ENCODE assay signal across 20 cellular contexts in genomic region chr10:103839513-103839864, GRCh38. TPM values are rescaled to one million over a fixed set of nuclear protein-coding genes. Genes with fewer than 3 reads are reported as not detected.
DNase-seq lines count a peak whose midpoint lies in the region; ATAC-seq lines count a peak whose summit lies in the region.
"Had no signal": no experiment of that assay in that cellular context is flagged by ENCODE, and none has a peak within 500 bp of the region (broad histone marks: within the 10 kb centered on the region; RNA-seq: fewer than 3 reads in every experiment).

No MANE protein-coding gene starts in this region.

- H3K9ac ChIP-seq in BLaER1 treated with 17β-estradiol and CSF1 and Interleukin-3, amounts not matched to agents 10 nM and 100 nM: peak overlapping the region in 8 of 11 experiments; percentile 8 to 51 (median 32); a peak in 8 of 22 replicates
- H3K9ac ChIP-seq in HUES48 (ENCODE audit: low read depth, low read length) (no peak overlapping the region), skeletal muscle satellite cell (ENCODE audit: low read depth, low read length) (peak overlapping the region; percentile 2)

- peak overlapping the region; percentile 87 to 98 (median 95) for H3K4me2 ChIP-seq in BLaER1 treated with 17β-estradiol and CSF1 and Interleukin-3, amounts not matched to agents 10 nM and 100 nM
- H3K4me2 ChIP-seq in skeletal muscle satellite cell (ENCODE audit: low read length): peak overlapping the region; percentile 61

- peaks cover 89 to 99% (median 96%) of the 10 kb centered on the region in 10 experiments for H3K4me1 ChIP-seq in BLaER1 treated with 17β-estradiol and CSF1 and Interleukin-3, amounts not matched to agents 10 nM and 100 nM
- peaks cover 35% of the 10 kb centered on the region for H3K4me1 ChIP-seq in HUES48 (ENCODE audit: control insufficient read depth, insufficient read depth, low read length)
- H3K4me1 ChIP-seq in right cardiac atrium (ENCODE audit: control insufficient read depth, insufficient read depth, low read length): peaks cover 34% of the 10 kb centered on the region
- peaks cover 66% of the 10 kb centered on the region for H3K4me1 ChIP-seq in skeletal muscle satellite cell (ENCODE audit: control insufficient read depth, insufficient read depth, low read length)

- no peak overlapping the region; a peak in 1 of 20 replicates for H3K4me3 ChIP-seq in BLaER1 treated with 17β-estradiol and CSF1 and Interleukin-3, amounts not matched to agents 10 nM and 100 nM
- H3K4me3 ChIP-seq in HUES48 (ENCODE audit: low read depth, low read length): no peak overlapping the region
- no peak overlapping the region for H3K4me3 ChIP-seq in right cardiac atrium (ENCODE audit: low read length)
- H3K4me3 ChIP-seq in skeletal muscle satellite cell (ENCODE audit: low read length): no peak overlapping the region
- H3K4me3 ChIP-seq: esophagus muscularis mucosa, lower lobe of right lung, prostate gland had no signal

- peak overlapping the region in 9 of 11 experiments; percentile 41 to 95 (median 84); a peak in 18 of 22 replicates for H3K27ac ChIP-seq in BLaER1 treated with 17β-estradiol and CSF1 and Interleukin-3, amounts not matched to agents 10 nM and 100 nM
- peak overlapping the region; percentile 43 for H3K27ac ChIP-seq in HUES48 (ENCODE audit: low read depth, low read length)
- peak overlapping the region; percentile 71 for H3K27ac ChIP-seq in right cardiac atrium (ENCODE audit: low read length)

- WGBS in right cardiac atrium: 53% methylated on average over 8 of the region's 8 CpGs

- H4K20me1 ChIP-seq in BLaER1 treated with 17β-estradiol and CSF1 and Interleukin-3, amounts not matched to agents 10 nM and 100 nM: peaks cover 0 to 80% (median 24%) of the 10 kb centered on the region in 11 experiments; a peak in 14 of 22 replicates

- H3K9me3 ChIP-seq in BLaER1 treated with 17β-estradiol and CSF1 and Interleukin-3, amounts not matched to agents 10 nM and 100 nM (replicated peaks in 1 of 11): no peaks in the 10 kb centered on the region
- H3K9me3 ChIP-seq in HUES48 (ENCODE audit: control insufficient read depth, insufficient read depth, low read length): no peaks in the 10 kb centered on the region
- H3K9me3 ChIP-seq in right cardiac atrium (ENCODE audit: control insufficient read depth, low read length): no peaks in the 10 kb centered on the region
- no peaks in the 10 kb centered on the region for H3K9me3 ChIP-seq in skeletal muscle satellite cell (replicated peaks; ENCODE audit: low read length)
- H3K9me3 ChIP-seq: esophagus muscularis mucosa, lower lobe of right lung, prostate gland had no signal

- H3K27me3 ChIP-seq in BLaER1 treated with 17β-estradiol and CSF1 and Interleukin-3, amounts not matched to agents 10 nM and 100 nM: no peaks in the 10 kb centered on the region
- H3K27me3 ChIP-seq in HUES48 (ENCODE audit: control insufficient read depth, insufficient read depth, low read length) (no peaks in the 10 kb centered on the region), right cardiac atrium (ENCODE audit: control insufficient read depth, insufficient read depth) (no peaks in the 10 kb centered on the region), skeletal muscle satellite cell (ENCODE audit: control insufficient read depth, insufficient read depth, low read length) (no peaks in the 10 kb centered on the region)
- H3K27me3 ChIP-seq: esophagus muscularis mucosa had no signal

- ATAC-seq in right cardiac atrium: no peak
- no peak for ATAC-seq in GM18909 (IDR thresholded peaks at IDR 0.05; ENCODE audit: poor library complexity, unreplicated experiment)
- ATAC-seq in GM18511 (IDR thresholded peaks at IDR 0.05; ENCODE audit: unreplicated experiment): no peak
- ATAC-seq: effector memory CD8-positive, alpha-beta T cell; Panc1; stimulated activated effector memory CD8-positive, alpha-beta T cell treated with anti-CD3 and anti-CD28 coated beads, Interleukin-12 subunit alpha, Interleukin-12 subunit beta, amount 100 ng/mL, for 72 hours had no signal

- DNase-seq in right cardiac atrium: no peak
- DNase-seq in activated CD4-positive, alpha-beta T cell treated with anti-CD3 and anti-CD28 coated beads, Interleukin-2, amount 50 U/mL, for 1 hour: no peak
- DNase-seq: activated CD4-positive, alpha-beta T cell treated with anti-CD3 and anti-CD28 coated beads for 1 hour; activated gamma-delta T cell treated with Interleukin-2 at 50 U/mL for 16 hours; activated T-cell treated with anti-CD3 and anti-CD28 coated beads, Interleukin-2, amount 50 U/mL, for 1 hour; effector memory CD8-positive, alpha-beta T cell; islet precursor cell; lower lobe of right lung; NCI-H1436; NCI-H526; stimulated activated CD4-positive, alpha-beta T cell treated with anti-CD3 and anti-CD28 coated beads, Interleukin-2, amount 100 ng/mL, for 48 hours had no signal

- intact Hi-C loops in right cardiac atrium (cut with DNase I): no loop called here

- H3K36me3 ChIP-seq in BLaER1 treated with 17β-estradiol and CSF1 and Interleukin-3, amounts not matched to agents 10 nM and 100 nM: peaks cover 0 to 9% (median 2%) of the 10 kb centered on the region in 11 experiments; a peak in 3 of 22 replicates
- H3K36me3 ChIP-seq in HUES48 (ENCODE audit: control insufficient read depth, insufficient read depth, low read length): no peaks in the 10 kb centered on the region
- H3K36me3 ChIP-seq in skeletal muscle satellite cell (ENCODE audit: insufficient read depth, low read length): no peaks in the 10 kb centered on the region
- H3K36me3 ChIP-seq: esophagus muscularis mucosa, lower lobe of right lung, prostate gland had no signal

RNA-seq across cellular contexts. Expression of gene SH3PXD2A, which starts 15.9 kb away (rescaled TPM):
- total RNA-seq in right cardiac atrium: 10 to 100 TPM; 30.2 to 31.7 (median 31.0) TPM
- polyA plus RNA-seq in right cardiac atrium: 13.5 TPM
- total RNA-seq in skeletal muscle satellite cell (2012; rRNA removed): 14.4 and 17.0 TPM in 2 replicates
